ENCODE assay signal across 10 cellular contexts in the genomic region with DNA sequence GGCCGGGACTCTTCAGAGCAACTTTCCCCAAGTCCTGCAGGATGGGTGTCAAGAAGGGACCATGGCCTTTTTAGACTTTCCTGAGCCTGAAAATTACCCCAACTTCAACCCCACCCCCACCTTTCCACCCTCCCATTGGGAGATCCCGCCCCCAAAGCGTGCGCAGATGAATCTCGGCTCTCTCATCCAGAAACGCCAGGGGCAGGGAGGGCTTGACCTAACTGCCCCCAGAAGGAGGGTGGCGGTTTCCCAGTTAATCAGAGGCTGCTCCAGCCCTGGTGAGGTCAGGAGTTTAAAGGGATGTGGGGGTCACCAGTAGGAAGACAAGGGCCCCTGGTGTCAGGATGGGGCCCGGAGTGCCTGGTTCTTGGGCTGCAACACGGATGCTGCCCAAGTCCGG. TPM values are rescaled to one million over a fixed set of nuclear protein-coding genes. Genes with fewer than 3 reads are reported as not detected.
DNase-seq lines count a peak whose midpoint lies in the region; ATAC-seq and TF ChIP-seq lines count a peak whose summit lies in the region.
"Had no signal": no experiment of that assay in that cellular context is flagged by ENCODE, and none has a peak within 500 bp of the region (broad histone marks: within the 10 kb centered on the region; RNA-seq: fewer than 3 reads in every experiment).

No MANE protein-coding gene starts in this region.

- H3K27ac ChIP-seq in dorsolateral prefrontal cortex (peak overlapping the region in 39 of 59 donors; percentile 6 to 98 (median 66)), vagina (no peak overlapping the region)

- ATAC-seq in stimulated activated naive CD8-positive, alpha-beta T cell treated with anti-CD3 and anti-CD28 coated beads, Interleukin-15, Interleukin-2, amounts not matched to agents 100 U/mL and 50 U/mL, for 24 hours, result no peak
- ATAC-seq in natural killer cell, result no peak
- no peak for ATAC-seq in HG02588 (IDR thresholded peaks at IDR 0.05; ENCODE audit: unreplicated experiment)
- ATAC-seq in GM21515 (IDR thresholded peaks at IDR 0.05; ENCODE audit: unreplicated experiment), result no peak

- TF ChIP-seq CTCF in dorsolateral prefrontal cortex (IDR thresholded peaks at IDR 0.05 in 54 of 56, conservative IDR thresholded peaks at IDR 0.05 in 2 of 56; ENCODE audit: low read depth in 1 of 56, partially characterized antibody in 56 of 56) (no peak), natural killer cell (IDR thresholded peaks at IDR 0.05) (no peak), vagina (IDR thresholded peaks at IDR 0.05) (no peak)

- H3K9me3 ChIP-seq in vagina, result no peaks in the 10 kb centered on the region

- DNase-seq in stimulated activated naive CD8-positive, alpha-beta T cell treated with anti-CD3 and anti-CD28 coated beads, Interleukin-15, Interleukin-2, amounts not matched to agents 100 U/mL and 50 U/mL, for 24 hours, result no peak
- DNase-seq in dorsolateral prefrontal cortex (peak in 1 of 10 donors; percentile 39), natural killer cell (no peak), vagina (ENCODE audit: extremely low spot score in 2 of 2) (no peak), NCI-H510A (lab: John Stamatoyannopoulos, UW) (no peak)
- DNase-seq: DMS153, kidney glomerular epithelial cell had no signal

- H3K4me3 ChIP-seq in dorsolateral prefrontal cortex (peak overlapping the region; percentile 15 to 78 (median 59)), vagina (peak overlapping the region; percentile 28 to 52)

- no peak overlapping the region for H3K27ac Mint-ChIP-seq in stimulated activated naive CD8-positive, alpha-beta T cell treated with anti-CD3 and anti-CD28 coated beads, Interleukin-15, Interleukin-2, amounts not matched to agents 100 ng/mL and 50 ng/mL, for 24 hours
- H3K27ac Mint-ChIP-seq in natural killer cell, result peak overlapping the region in 1 of 2 donors; percentile 53

- no peaks in the 10 kb centered on the region for H3K9me3 Mint-ChIP-seq in stimulated activated naive CD8-positive, alpha-beta T cell treated with anti-CD3 and anti-CD28 coated beads, Interleukin-15, Interleukin-2, amounts not matched to agents 100 ng/mL and 50 ng/mL, for 24 hours
- no peaks in the 10 kb centered on the region for H3K9me3 Mint-ChIP-seq in natural killer cell

- H3K36me3 ChIP-seq in vagina, result no peaks in the 10 kb centered on the region

- H3K27me3 ChIP-seq in dorsolateral prefrontal cortex (peaks cover 0 to 19% (median 0%) of the 10 kb centered on the region in 45 donors), vagina (no peaks in the 10 kb centered on the region)

- peaks cover 18% of the 10 kb centered on the region for H3K4me1 Mint-ChIP-seq in stimulated activated naive CD8-positive, alpha-beta T cell treated with anti-CD3 and anti-CD28 coated beads, Interleukin-15, Interleukin-2, amounts not matched to agents 100 ng/mL and 50 ng/mL, for 24 hours (ENCODE audit: low read depth)
- peaks cover 14 to 25% of the 10 kb centered on the region in 2 donors for H3K4me1 Mint-ChIP-seq in natural killer cell

- peaks cover 20% of the 10 kb centered on the region for H3K4me1 ChIP-seq in vagina

- no peak for TF ChIP-seq POLR2A in vagina (IDR thresholded peaks at IDR 0.05)

- peak overlapping the region; percentile 39 for H3K4me3 Mint-ChIP-seq in stimulated activated naive CD8-positive, alpha-beta T cell treated with anti-CD3 and anti-CD28 coated beads, Interleukin-15, Interleukin-2, amounts not matched to agents 100 ng/mL and 50 ng/mL, for 24 hours
- peak overlapping the region; percentile 64 for H3K4me3 Mint-ChIP-seq in natural killer cell

- no peaks in the 10 kb centered on the region for H3K36me3 Mint-ChIP-seq in stimulated activated naive CD8-positive, alpha-beta T cell treated with anti-CD3 and anti-CD28 coated beads, Interleukin-15, Interleukin-2, amounts not matched to agents 100 ng/mL and 50 ng/mL, for 24 hours (ENCODE audit: low read depth)
- no peaks in the 10 kb centered on the region for H3K36me3 Mint-ChIP-seq in natural killer cell

- intact Hi-C loops in dorsolateral prefrontal cortex (cut with DNase I) (no loop called here), natural killer cell (cut with micrococcal nuclease) (no loop called here), vagina (cut with DNase I) (no loop called here)

- H3K27me3 Mint-ChIP-seq in stimulated activated naive CD8-positive, alpha-beta T cell treated with anti-CD3 and anti-CD28 coated beads, Interleukin-15, Interleukin-2, amounts not matched to agents 100 ng/mL and 50 ng/mL, for 24 hours, result peaks cover 30% of the 10 kb centered on the region
- H3K27me3 Mint-ChIP-seq in natural killer cell (ENCODE audit: low read depth in 2 of 2), result peaks cover 0 to 15% of the 10 kb centered on the region in 2 donors

RNA-seq across cellular contexts. Expression of a gene that starts 0.5 kb away (rescaled TPM):
- total RNA-seq in dorsolateral prefrontal cortex (10 to 100 TPM in 90 of 120 experiments, 1 to 10 TPM in 30; 1.0 to 84.8 (median 17.6) TPM), natural killer cell (1 to 10 TPM; 1.7 to 7.1 (median 6.1) TPM), vagina (5.6 TPM)

RNA-seq across cellular contexts. Expression of a gene that starts 35.2 kb away (rescaled TPM):
- 1 to 10 TPM in 98 of 120 experiments, under 1 TPM in 22; 0.28 to 6.4 (median 1.6) TPM for total RNA-seq in dorsolateral prefrontal cortex
- under 1 TPM in 1 of 3 donors, not detected in 2; 0.48 TPM for total RNA-seq in natural killer cell
- not detected for total RNA-seq in vagina

RNA-seq across cellular contexts. Expression of a gene that starts 40.8 kb away (rescaled TPM):
- total RNA-seq in dorsolateral prefrontal cortex (1 to 10 TPM in 8 of 120 experiments, under 1 TPM in 41, not detected in 71; 0.29 to 1.5 (median 0.63) TPM), natural killer cell (not detected), vagina (0.98 TPM)

RNA-seq across cellular contexts. Expression of a gene that starts 52.5 kb away (rescaled TPM):
- under 1 TPM in 21 of 120 experiments, not detected in 99; 0.19 to 0.96 (median 0.40) TPM for total RNA-seq in dorsolateral prefrontal cortex
- total RNA-seq in natural killer cell, result 1 to 10 TPM in 2 of 3 donors, under 1 TPM in 1; 0.35 to 1.8 (median 1.2) TPM
- total RNA-seq in vagina, result not detected
